25 cellular contexts compared by ENCODE assay signal in genomic region chr7:36916619-36917018, GRCh38.
"Had no signal": no experiment of that assay in that cellular context is flagged by ENCODE, and none has a peak within 500 bp of the region (broad histone marks: within the 10 kb centered on the region; RNA-seq: fewer than 3 reads in every experiment).

No MANE protein-coding gene starts in this region.

- ATAC-seq: activated naive CD4-positive, alpha-beta T cell treated with anti-CD3 and anti-CD28 coated beads, Interleukin-2, amount 50 U/mL, for 72 hours; activated T-cell treated with anti-CD3 and anti-CD28 coated beads, Interleukin-2, amount 50 U/mL, for 4 hours; body of pancreas had no signal

- DNase-seq: activated B cell treated with CpG ODN at 0.5 μM for 24 hours; activated CD4-positive, alpha-beta memory T cell treated with anti-CD3 and anti-CD28 coated beads for 36 hours; activated CD4-positive, alpha-beta T cell treated with anti-CD3 and anti-CD28 coated beads for 4 hours; activated CD4-positive, alpha-beta T cell treated with anti-CD3 and anti-CD28 coated beads, Interleukin-2, amount 50 U/mL, for 1 hour; activated CD4-positive, CD25-positive, alpha-beta regulatory T cell treated with anti-CD3 and anti-CD28 coated beads, Interleukin-2, amount 50 U/mL, for 72 hours; activated CD8-positive, alpha-beta memory T cell treated with anti-CD3 and anti-CD28 coated beads, Interleukin-2, amount 50 U/mL, for 4 hours; activated gamma-delta T cell treated with Interleukin-2 at 50 U/mL for 16 hours; activated naive CD4-positive, alpha-beta T cell treated with anti-CD3 and anti-CD28 coated beads for 36 hours; activated T-cell treated with anti-CD3 and anti-CD28 coated beads for 4 hours; activated T-cell treated with anti-CD3 and anti-CD28 coated beads, Interleukin-2, amount 50 U/mL, for 4 hours; adrenal gland; body of pancreas; colonic mucosa; Karpas-422; KBM-7; NCI-H187 treated with DMSO at 0.1 percent for 48 hours; NCI-H345; NCI-H524 treated with DMSO at 0.1 percent for 48 hours; NK-92 treated with Interleukin-12 subunit alpha and Interleukin-12 subunit beta, amount 100 ng/mL, for 24 hours; Right ventricle myocardium superior; SW 1271; T-helper 1 cell; T-helper 2 cell; T-helper 9 cell had no signal
